ENCODE assay signal across 20 cellular contexts in the genomic region with DNA sequence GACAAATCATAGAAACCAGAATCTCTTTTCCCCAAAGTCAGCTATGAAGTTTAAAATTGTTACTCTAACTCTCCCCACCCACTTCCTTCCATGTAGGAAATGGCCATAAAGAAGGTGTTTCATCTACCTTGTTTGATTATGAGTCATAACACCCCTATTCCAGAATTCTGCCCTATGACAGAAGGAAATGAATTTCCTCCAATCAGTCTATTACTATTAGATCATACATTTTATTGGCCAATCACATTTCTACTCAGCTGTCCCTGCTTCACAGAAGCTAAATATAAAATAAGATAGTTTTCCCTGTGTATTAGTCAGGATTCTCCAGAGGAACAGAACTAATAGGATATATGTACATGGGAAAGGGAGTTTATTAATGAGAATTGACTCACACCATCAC.
DNase-seq lines count a peak whose midpoint lies in the region; ATAC-seq and TF ChIP-seq lines count a peak whose summit lies in the region.
"Had no signal": no experiment of that assay in that cellular context is flagged by ENCODE, and none has a peak within 500 bp of the region (broad histone marks: within the 10 kb centered on the region; RNA-seq: fewer than 3 reads in every experiment).

No MANE protein-coding gene starts in this region.

- no peak overlapping the region for H3K4me3 ChIP-seq in fibroblast of mammary gland (ENCODE audit: control insufficient read depth, low read depth, low read length)
- H3K4me3 ChIP-seq: GM23338, PC-9, SJCRH30 had no signal

- POLR2A ChIA-PET in activated CD8-positive, alpha-beta T cell treated with anti-CD3 and anti-CD28 coated beads, Interleukin-2, amount 10 ng/mL, durations not matched to agents 7 days and 5 days (lab: Charles Lee), result no interaction called here

- ATAC-seq in omental fat pad (ENCODE audit: low FRiP score) (peak; percentile 48), HG02610 (IDR thresholded peaks at IDR 0.05; ENCODE audit: unreplicated experiment) (no peak), HG02759 (IDR thresholded peaks at IDR 0.05; ENCODE audit: unreplicated experiment) (no peak)
- ATAC-seq in activated CD8-positive, alpha-beta T cell treated with anti-CD3 and anti-CD28 coated beads, Interleukin-2, amount 10 ng/mL, durations not matched to agents 7 days and 5 days, result no peak
- ATAC-seq: GM23338, HCT116 had no signal

- H3K27ac Mint-ChIP-seq in activated CD8-positive, alpha-beta T cell treated with anti-CD3 and anti-CD28 coated beads, Interleukin-2, amount 10 ng/mL, durations not matched to agents 7 days and 5 days, result no peak overlapping the region
- H3K27ac Mint-ChIP-seq: CD14-positive monocyte, GM23338 had no signal

- CTCF ChIA-PET in activated CD8-positive, alpha-beta T cell treated with anti-CD3 and anti-CD28 coated beads, Interleukin-2, amount 10 ng/mL, durations not matched to agents 7 days and 5 days (lab: Charles Lee), result interaction anchor here (0.7 kb wide), 1 partner anchor 11 kb away, joined by 3 read pairs; no protein-coding TSS in a partner anchor

- no peaks in the 10 kb centered on the region for H3K27me3 Mint-ChIP-seq in activated CD8-positive, alpha-beta T cell treated with anti-CD3 and anti-CD28 coated beads, Interleukin-2, amount 10 ng/mL, durations not matched to agents 7 days and 5 days (ENCODE audit: low read depth)

- H3K9me3 Mint-ChIP-seq in activated CD8-positive, alpha-beta T cell treated with anti-CD3 and anti-CD28 coated beads, Interleukin-2, amount 10 ng/mL, durations not matched to agents 7 days and 5 days (ENCODE audit: insufficient read depth), result no peaks in the 10 kb centered on the region

- TF ChIP-seq CTCF in fibroblast of mammary gland (conservative IDR thresholded peaks at IDR 0.05; ENCODE audit: control insufficient read depth, insufficient read depth, low read depth, low read length) (no peak), omental fat pad (IDR thresholded peaks at IDR 0.05) (no peak)

- H3K36me3 Mint-ChIP-seq in activated CD8-positive, alpha-beta T cell treated with anti-CD3 and anti-CD28 coated beads, Interleukin-2, amount 10 ng/mL, durations not matched to agents 7 days and 5 days (ENCODE audit: low read depth), result peaks cover 29% of the 10 kb centered on the region
- H3K36me3 Mint-ChIP-seq: CD14-positive monocyte had no signal

- DNase-seq in HT-29 (ENCODE audit: low spot score), result peak; percentile 47
- DNase-seq in SW480 (ENCODE audit: low spot score), result peak; percentile 32
- peak; percentile 35 for DNase-seq in fibroblast of mammary gland (ENCODE audit: low read depth)
- DNase-seq in omental fat pad (ENCODE audit: low spot score), result no peak
- no peak for DNase-seq in activated CD8-positive, alpha-beta T cell treated with anti-CD3 and anti-CD28 coated beads, Interleukin-2, amount 10 ng/mL, durations not matched to agents 7 days and 5 days
- DNase-seq in activated CD4-positive, alpha-beta T cell treated with anti-CD3 and anti-CD28 coated beads for 4 hours, result no peak
- DNase-seq: DMS153, GF-D8, KG1, NCI-H1417 treated with DMSO at 0.1 percent for 48 hours, NCI-H187 treated with DMSO at 0.1 percent for 48 hours, NCI-H226, NCI-H524 treated with DMSO at 0.1 percent for 48 hours, PC-9, SJCRH30 had no signal

- no peak overlapping the region for H3K4me3 Mint-ChIP-seq in activated CD8-positive, alpha-beta T cell treated with anti-CD3 and anti-CD28 coated beads, Interleukin-2, amount 10 ng/mL, durations not matched to agents 7 days and 5 days
- H3K4me3 Mint-ChIP-seq: CD14-positive monocyte, GM23338 had no signal

- peaks cover 7% of the 10 kb centered on the region for H3K4me1 Mint-ChIP-seq in activated CD8-positive, alpha-beta T cell treated with anti-CD3 and anti-CD28 coated beads, Interleukin-2, amount 10 ng/mL, durations not matched to agents 7 days and 5 days (ENCODE audit: low read depth)

Comparison
In these comparisons a context has a peak if more than half of its experiments do, and no peak if none do; other contexts are left out.
1. DNase-seq: peak in HT-29 (single experiment), SW480 (single experiment) and fibroblast of mammary gland (single experiment); none in omental fat pad (single experiment), activated CD8-positive, alpha-beta T cell treated with anti-CD3 and anti-CD28 coated beads, Interleukin-2, amount 10 ng/mL, durations not matched to agents 7 days and 5 days (single experiment) and activated CD4-positive, alpha-beta T cell treated with anti-CD3 and anti-CD28 coated beads for 4 hours (0 of 2).